In the genomic region with DNA sequence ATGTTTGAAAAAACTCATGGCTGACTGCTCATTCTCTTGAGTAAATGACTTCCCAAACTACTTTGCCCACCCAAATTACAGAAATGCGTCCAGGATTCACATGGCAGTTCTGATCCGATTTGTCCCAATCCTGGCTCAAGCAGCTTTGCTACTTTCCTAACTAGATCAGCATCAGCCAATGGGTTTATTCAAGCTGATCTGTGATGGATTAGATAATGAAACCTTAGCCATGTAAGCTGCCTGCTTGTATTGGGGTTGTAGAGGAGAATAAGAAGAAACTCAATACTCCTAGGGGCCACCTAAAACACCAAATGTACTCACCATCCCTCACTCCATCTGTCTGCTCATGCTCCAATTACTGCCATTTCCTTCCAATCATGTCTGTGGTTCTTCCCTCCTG, we compare ENCODE assay signal across 13 cellular contexts. TPM values are rescaled to one million over a fixed set of nuclear protein-coding genes. Genes with fewer than 3 reads are reported as not detected.
DNase-seq lines count a peak whose midpoint lies in the region; ATAC-seq and TF ChIP-seq lines count a peak whose summit lies in the region.
"Had no signal": no experiment of that assay in that cellular context is flagged by ENCODE, and none has a peak within 500 bp of the region (broad histone marks: within the 10 kb centered on the region; RNA-seq: fewer than 3 reads in every experiment).

No MANE protein-coding gene starts in this region.

- no peak for TF ChIP-seq POLR2A in vagina (IDR thresholded peaks at IDR 0.05)

- no peaks in the 10 kb centered on the region for H3K27me3 Mint-ChIP-seq in nephron (ENCODE audit: low read depth)

- H3K4me3 Mint-ChIP-seq in nephron = peak overlapping the region; percentile 7 to 13 (median 12)
- H3K4me3 Mint-ChIP-seq: natural killer cell treated with Interleukin-12 subunit alpha and Interleukin-12 subunit beta and Interleukin-15 and Interleukin-18, amount 100 ng/mL, for 72 hours; stimulated activated memory B cell treated with anti-CD40 and anti-IgM and Interleukin-4, amounts not matched to agents 10 μg/mL and 1 μg/mL and 100 μg/mL, for 72 hours had no signal

- intact Hi-C loops in left ventricle myocardium superior (cut with micrococcal nuclease) = loop anchor here (10.0 kb wide), 1 partner anchor 47 kb away; no protein-coding TSS in a partner anchor
- intact Hi-C loops in ascending aorta (cut with DNase I) = no loop called here
- intact Hi-C loops in vagina (cut with DNase I) = no loop called here

- H3K9me3 Mint-ChIP-seq in nephron = no peaks in the 10 kb centered on the region
- H3K9me3 Mint-ChIP-seq: natural killer cell treated with Interleukin-12 subunit alpha and Interleukin-12 subunit beta and Interleukin-15 and Interleukin-18, amount 100 ng/mL, for 72 hours; stimulated activated memory B cell treated with anti-CD40 and anti-IgM and Interleukin-4, amounts not matched to agents 10 μg/mL and 1 μg/mL and 100 μg/mL, for 72 hours had no signal

- H3K4me1 Mint-ChIP-seq in nephron = peaks cover 66% of the 10 kb centered on the region

- no peaks in the 10 kb centered on the region for H3K9me3 ChIP-seq in cardiac muscle cell (ENCODE audit: low read depth)
- no peaks in the 10 kb centered on the region for H3K9me3 ChIP-seq in ascending aorta
- H3K9me3 ChIP-seq in vagina = no peaks in the 10 kb centered on the region

- no peak overlapping the region for H3K4me3 ChIP-seq in cardiac muscle cell
- H3K4me3 ChIP-seq in ascending aorta = no peak overlapping the region
- no peak overlapping the region for H3K4me3 ChIP-seq in vagina

- TF ChIP-seq CTCF in cardiac muscle cell (IDR thresholded peaks at IDR 0.05; ENCODE audit: low read depth, low read length) = no peak
- no peak for TF ChIP-seq CTCF in ascending aorta (IDR thresholded peaks at IDR 0.05)
- no peak for TF ChIP-seq CTCF in nephron (IDR thresholded peaks at IDR 0.05; ENCODE audit: unreplicated experiment in 3 of 3)
- no peak for TF ChIP-seq CTCF in vagina (IDR thresholded peaks at IDR 0.05)

- DNase-seq in cardiac muscle cell (ENCODE audit: low read depth in 1 of 2, low spot score in 1 of 2) = no peak
- DNase-seq in left ventricle myocardium superior = no peak
- no peak for DNase-seq in ascending aorta (ENCODE audit: low spot score in 2 of 2)
- no peak for DNase-seq in vagina (ENCODE audit: extremely low spot score in 2 of 2)
- DNase-seq in COLO829 (ENCODE audit: low spot score) = no peak
- DNase-seq in stimulated activated naive CD8-positive, alpha-beta T cell treated with anti-CD3 and anti-CD28 coated beads, Interleukin-15, Interleukin-2, amounts not matched to agents 100 U/mL and 50 U/mL, for 24 hours = no peak
- DNase-seq: aorta, NCI-H1436 had no signal

- ATAC-seq in left ventricle myocardium superior = no peak
- no peak for ATAC-seq in stimulated activated naive CD8-positive, alpha-beta T cell treated with anti-CD3 and anti-CD28 coated beads, Interleukin-15, Interleukin-2, amounts not matched to agents 100 U/mL and 50 U/mL, for 24 hours
- no peak for ATAC-seq in HG03159 (IDR thresholded peaks at IDR 0.05; ENCODE audit: unreplicated experiment)
- ATAC-seq: natural killer cell treated with Interleukin-12 subunit alpha and Interleukin-12 subunit beta and Interleukin-15 and Interleukin-18, amount 100 ng/mL, for 72 hours; stimulated activated memory B cell treated with anti-CD40 and anti-IgM and Interleukin-4, amounts not matched to agents 10 μg/mL and 1 μg/mL and 100 μg/mL, for 72 hours had no signal

- peak overlapping the region; percentile 77 for H3K27ac ChIP-seq in cardiac muscle cell
- peak overlapping the region; percentile 65 for H3K27ac ChIP-seq in ascending aorta
- H3K27ac ChIP-seq in vagina = peak overlapping the region; percentile 60
- H3K27ac ChIP-seq: epithelial cell of prostate had no signal

- H3K36me3 Mint-ChIP-seq in nephron (ENCODE audit: low read depth) = peaks cover 35% of the 10 kb centered on the region
- H3K36me3 Mint-ChIP-seq: natural killer cell treated with Interleukin-12 subunit alpha and Interleukin-12 subunit beta and Interleukin-15 and Interleukin-18, amount 100 ng/mL, for 72 hours; stimulated activated memory B cell treated with anti-CD40 and anti-IgM and Interleukin-4, amounts not matched to agents 10 μg/mL and 1 μg/mL and 100 μg/mL, for 72 hours had no signal

- H3K27me3 ChIP-seq in cardiac muscle cell (no peaks in the 10 kb centered on the region), ascending aorta (no peaks in the 10 kb centered on the region), vagina (no peaks in the 10 kb centered on the region)

- H3K36me3 ChIP-seq in cardiac muscle cell (no peaks in the 10 kb centered on the region), ascending aorta (no peaks in the 10 kb centered on the region), vagina (no peaks in the 10 kb centered on the region)

- peak overlapping the region; percentile 53 to 93 (median 89) for H3K27ac Mint-ChIP-seq in nephron
- H3K27ac Mint-ChIP-seq: natural killer cell treated with Interleukin-12 subunit alpha and Interleukin-12 subunit beta and Interleukin-15 and Interleukin-18, amount 100 ng/mL, for 72 hours; stimulated activated memory B cell treated with anti-CD40 and anti-IgM and Interleukin-4, amounts not matched to agents 10 μg/mL and 1 μg/mL and 100 μg/mL, for 72 hours had no signal

- peaks cover 26% of the 10 kb centered on the region for H3K4me1 ChIP-seq in cardiac muscle cell (ENCODE audit: low read depth)
- peaks cover 1 to 31% of the 10 kb centered on the region in 2 donors for H3K4me1 ChIP-seq in ascending aorta
- peaks cover 72% of the 10 kb centered on the region for H3K4me1 ChIP-seq in vagina

RNA-seq across cellular contexts. Expression of gene RBFOX2, which starts 7.0 kb away (rescaled TPM):
- total RNA-seq in cardiac muscle cell = 332 and 339 TPM in 2 replicates
- polyA plus RNA-seq in cardiac muscle cell = 299 and 399 TPM in 2 replicates
- total RNA-seq in left ventricle myocardium superior = 76.7 TPM
- total RNA-seq in ascending aorta = 58.1 TPM
- total RNA-seq in vagina = 70.0 TPM
